In genomic region chr1:178493301-178493741, GRCh38 we compare ENCODE assay signal across 19 cellular contexts. TPM values are rescaled to one million over a fixed set of nuclear protein-coding genes. Genes with fewer than 3 reads are reported as not detected.
A peak's percentile ranks its signal among the peaks of the same experiment; 100 is the strongest.
DNase-seq lines count a peak whose midpoint lies in the region; ATAC-seq and TF ChIP-seq lines count a peak whose summit lies in the region.
"Had no signal": no experiment of that assay in that cellular context is flagged by ENCODE, and none has a peak within 500 bp of the region (broad histone marks: within the 10 kb centered on the region; RNA-seq: fewer than 3 reads in every experiment).

No MANE protein-coding gene starts in this region.

- no peaks in the 10 kb centered on the region for H3K9me2 ChIP-seq in MM.1S (replicated peaks; ENCODE audit: insufficient read depth, low read length)

- H3K9ac ChIP-seq in MM.1S (ENCODE audit: low read length) = no peak overlapping the region
- H3K9ac ChIP-seq: BLaER1 treated with 17β-estradiol and CSF1 and Interleukin-3, amounts not matched to agents 10 nM and 100 nM had no signal

- no peak overlapping the region for H3K4me3 ChIP-seq in right atrium auricular region
- H3K4me3 ChIP-seq in osteoblast (ENCODE audit: insufficient read depth, low read length) = no peak overlapping the region
- no peak overlapping the region for H3K4me3 ChIP-seq in MM.1S (ENCODE audit: low read length)
- H3K4me3 ChIP-seq: BLaER1 treated with 17β-estradiol and CSF1 and Interleukin-3, amounts not matched to agents 10 nM and 100 nM had no signal

- H3K36me3 ChIP-seq in right atrium auricular region = no peaks in the 10 kb centered on the region
- no peaks in the 10 kb centered on the region for H3K36me3 ChIP-seq in osteoblast (ENCODE audit: insufficient read depth, low read length)
- no peaks in the 10 kb centered on the region for H3K36me3 ChIP-seq in MM.1S (replicated peaks; ENCODE audit: insufficient read depth, low read length)
- H3K36me3 ChIP-seq: BLaER1 treated with 17β-estradiol and CSF1 and Interleukin-3, amounts not matched to agents 10 nM and 100 nM had no signal

- no peak for TF ChIP-seq CTCF in right atrium auricular region (IDR thresholded peaks at IDR 0.05)
- no peak for TF ChIP-seq CTCF in foreskin keratinocyte (conservative IDR thresholded peaks at IDR 0.05)
- no peak for TF ChIP-seq CTCF in osteoblast (IDR thresholded peaks at IDR 0.05; ENCODE audit: extremely low read depth, low read depth, low read length)
- TF ChIP-seq CTCF in MM.1S (IDR thresholded peaks at IDR 0.05; ENCODE audit: low read length) = no peak

- H2AFZ ChIP-seq in osteoblast (ENCODE audit: low read length) = no peak overlapping the region
- H2AFZ ChIP-seq in MM.1S (ENCODE audit: low read length) = no peak overlapping the region

- H3K79me2 ChIP-seq in osteoblast (ENCODE audit: insufficient read depth, low read length) (no peaks in the 10 kb centered on the region), MM.1S (ENCODE audit: low read length) (no peaks in the 10 kb centered on the region)

- H3K27me3 ChIP-seq in right atrium auricular region = no peaks in the 10 kb centered on the region
- H3K27me3 ChIP-seq in foreskin keratinocyte = no peaks in the 10 kb centered on the region
- no peaks in the 10 kb centered on the region for H3K27me3 ChIP-seq in osteoblast (ENCODE audit: insufficient read depth, low read length)
- H3K27me3 ChIP-seq in MM.1S (replicated peaks; ENCODE audit: insufficient read depth, low read length) = no peaks in the 10 kb centered on the region
- H3K27me3 ChIP-seq: BLaER1 treated with 17β-estradiol and CSF1 and Interleukin-3, amounts not matched to agents 10 nM and 100 nM had no signal

- no peaks in the 10 kb centered on the region for H3K9me3 ChIP-seq in right atrium auricular region
- no peaks in the 10 kb centered on the region for H3K9me3 ChIP-seq in osteoblast (ENCODE audit: low read depth, low read length)
- no peaks in the 10 kb centered on the region for H3K9me3 ChIP-seq in MM.1S (replicated peaks; ENCODE audit: insufficient read depth, low read length)

- ATAC-seq in left cardiac atrium (no peak), foreskin keratinocyte (peak; percentile 4), GM21717 (IDR thresholded peaks at IDR 0.05; ENCODE audit: unreplicated experiment) (no peak)
- ATAC-seq: HepG2 had no signal

- H4K20me1 ChIP-seq in osteoblast (ENCODE audit: insufficient read depth, low read length) (no peaks in the 10 kb centered on the region), MM.1S (ENCODE audit: insufficient read depth, low read length) (no peaks in the 10 kb centered on the region)
- H4K20me1 ChIP-seq: BLaER1 treated with 17β-estradiol and CSF1 and Interleukin-3, amounts not matched to agents 10 nM and 100 nM had no signal

- H3K27ac ChIP-seq in right atrium auricular region = no peak overlapping the region
- H3K27ac ChIP-seq in foreskin keratinocyte = no peak overlapping the region
- H3K27ac ChIP-seq in osteoblast (ENCODE audit: low read depth, low read length) = no peak overlapping the region
- no peak overlapping the region for H3K27ac ChIP-seq in MM.1S (ENCODE audit: low read length)
- H3K27ac ChIP-seq: BLaER1 treated with 17β-estradiol and CSF1 and Interleukin-3, amounts not matched to agents 10 nM and 100 nM had no signal

- H3K4me1 ChIP-seq in right atrium auricular region (no peaks in the 10 kb centered on the region), foreskin keratinocyte (no peaks in the 10 kb centered on the region), osteoblast (ENCODE audit: insufficient read depth, low read length) (no peaks in the 10 kb centered on the region), MM.1S (ENCODE audit: low read length) (no peaks in the 10 kb centered on the region)

- DNase-seq in right atrium auricular region (ENCODE audit: low spot score) (peak; percentile 52), left cardiac atrium (no peak), foreskin keratinocyte (no peak), osteoblast (ENCODE audit: insufficient read length, low spot score, missing footprints) (peak; percentile 68), NCI-H345 treated with DMSO at 0.1 percent for 48 hours (lab: John Stamatoyannopoulos, UW; ENCODE audit: unreplicated experiment) (no peak), MM.1S (no peak)
- DNase-seq: ACHN; Calu3; CD4-positive, CD25-positive, alpha-beta regulatory T cell; DMS 273 treated with DMSO at 0.1 percent for 48 hours; DMS79; GOT3; HCEC 1CT; HFFc6 had no signal

- H3F3A ChIP-seq in MM.1S (ENCODE audit: insufficient read depth, low read length) = no peaks in the 10 kb centered on the region

- intact Hi-C loops in left cardiac atrium (cut with DNase I) = no loop called here

- H3K4me2 ChIP-seq in osteoblast (ENCODE audit: insufficient read depth, low read length) (no peak overlapping the region), MM.1S (ENCODE audit: low read depth, low read length) (no peak overlapping the region)

RNA-seq across cellular contexts. Expression of gene CLEC20A, which starts 3.4 kb away (rescaled TPM):
- total RNA-seq in right atrium auricular region = under 1 TPM in 1 of 2 donors, not detected in 1; 0.48 TPM
- total RNA-seq in left cardiac atrium = not detected
- total RNA-seq in foreskin keratinocyte = not detected in 2 replicates
- polyA plus RNA-seq in foreskin keratinocyte = not detected in 2 replicates
- under 0.01 TPM in 1 of 2 replicates, not detected in the other for total RNA-seq in osteoblast
- total RNA-seq: A172; Calu3; CD4-positive, CD25-positive, alpha-beta regulatory T cell; G401; HepG2; HFFc6 had no signal
- polyA plus RNA-seq: HepG2 had no signal

RNA-seq across cellular contexts. Expression of gene TEX35, which starts 19.6 kb away (rescaled TPM):
- total RNA-seq in right atrium auricular region = under 1 TPM in 1 of 2 donors, not detected in 1; 0.33 TPM
- not detected for total RNA-seq in left cardiac atrium
- total RNA-seq in foreskin keratinocyte = not detected in 2 replicates
- polyA plus RNA-seq in foreskin keratinocyte = not detected in 2 replicates
- not detected in 2 replicates for total RNA-seq in osteoblast
- total RNA-seq: A172; Calu3; CD4-positive, CD25-positive, alpha-beta regulatory T cell; G401; HepG2 had no signal
- polyA plus RNA-seq: CD4-positive, CD25-positive, alpha-beta regulatory T cell; HepG2 had no signal

Comparison
In these comparisons a context has a peak if more than half of its experiments do, and no peak if none do; other contexts are left out.
1. DNase-seq: peak in right atrium auricular region (single experiment) and osteoblast (single experiment); none in left cardiac atrium (single experiment), foreskin keratinocyte (0 of 2), NCI-H345 treated with DMSO at 0.1 percent for 48 hours (single experiment) and MM.1S (single experiment).